15 cellular contexts compared by ENCODE assay signal in genomic region chr5:32627219-32627880, GRCh38. TPM values are rescaled to one million over a fixed set of nuclear protein-coding genes. Genes with fewer than 3 reads are reported as not detected.
DNase-seq lines count a peak whose midpoint lies in the region; ATAC-seq, FAIRE-seq and TF ChIP-seq lines count a peak whose summit lies in the region.
"Had no signal": no experiment of that assay in that cellular context is flagged by ENCODE, and none has a peak within 500 bp of the region (broad histone marks: within the 10 kb centered on the region; RNA-seq: fewer than 3 reads in every experiment).

No MANE protein-coding gene starts in this region.

- H2BK20ac ChIP-seq in IMR-90 (ENCODE audit: low read depth, low read length), result peak overlapping the region; percentile 33

- peak overlapping the region; percentile 9; the same call in 1 of the 2 replicates for H4K5ac ChIP-seq in IMR-90 (ENCODE audit: low read depth, low read length)

- H3K9me3 Mint-ChIP-seq in astrocyte (ENCODE audit: unreplicated experiment), result peaks cover 2% of the 10 kb centered on the region
- H3K9me3 Mint-ChIP-seq: GM23338 had no signal

- H2BK5ac ChIP-seq in IMR-90 (ENCODE audit: low read depth, low read length, poor library complexity, severe bottlenecking), result peak overlapping the region; percentile 27

- dilution Hi-C loops in IMR-90 (cut with HindIII; ENCODE audit: low sequenced_read_pairs, unreplicated experiment), result no loop called here

- peak overlapping the region; percentile 63 for H2BK120ac ChIP-seq in IMR-90 (ENCODE audit: low read depth, low read length)

- TF ChIP-seq RAD21 in IMR-90 (IDR thresholded peaks at IDR 0.05; ENCODE audit: low read length), result no peak

- H3K4me1 ChIP-seq in IMR-90 (ENCODE audit: control insufficient read depth, insufficient read depth, low read length), result peaks cover 20% of the 10 kb centered on the region
- peaks cover 6% of the 10 kb centered on the region for H3K4me1 ChIP-seq in astrocyte (ENCODE audit: insufficient read depth, low read length)
- H3K4me1 ChIP-seq in tibial artery, result peaks cover 0 to 47% (median 18%) of the 10 kb centered on the region in 4 donors
- H3K4me1 ChIP-seq: Peyer's patch had no signal

- no peak overlapping the region; a peak in 1 of 4 replicates for H4K8ac ChIP-seq in IMR-90 (ENCODE audit: low read depth in 2 of 2, low read length in 2 of 2)

- H3K27ac Mint-ChIP-seq in astrocyte (ENCODE audit: unreplicated experiment), result no peak overlapping the region
- H3K27ac Mint-ChIP-seq: B cell, GM23338 had no signal

- peak overlapping the region; percentile 42 for H3K4ac ChIP-seq in IMR-90 (ENCODE audit: low read depth, low read length)

- no peak overlapping the region for H2AK9ac ChIP-seq in IMR-90 (replicated peaks; ENCODE audit: low read depth, low read length, poor library complexity)

- H3K27ac ChIP-seq in IMR-90 (ENCODE audit: insufficient read depth, low read length) (peak overlapping the region; percentile 55; the same call in 1 of the 2 replicates), astrocyte (ENCODE audit: low read depth, low read length) (no peak overlapping the region), tibial artery (peak overlapping the region; percentile 38 to 57)
- H3K27ac ChIP-seq: HL-60, Peyer's patch had no signal

- no peak overlapping the region for H3K9ac ChIP-seq in IMR-90 (ENCODE audit: low read depth, low read length)
- H3K9ac ChIP-seq in astrocyte (ENCODE audit: low read length), result no peak overlapping the region

- no peaks in the 10 kb centered on the region for H3K79me2 ChIP-seq in astrocyte (ENCODE audit: insufficient read depth, low read length)

- FAIRE-seq in astrocyte (lab: Jason Lieb, UNC), result no peak
- FAIRE-seq: G401.6 had no signal

- WGBS in IMR-90 (ENCODE audit: extremely low coverage in 2 of 2, insufficient read length in 1 of 2), 2 experiments, result 96% methylated on average over 2 of the region's 5 CpGs; no CpG with 5 or more reads in 1 of the 2 experiments

- H2AFZ ChIP-seq in IMR-90 (replicated peaks; ENCODE audit: low read length, poor library complexity), result peak overlapping the region; percentile 15
- no peak overlapping the region for H2AFZ ChIP-seq in astrocyte (ENCODE audit: low read depth, low read length)

- H3K14ac ChIP-seq in IMR-90 (replicated peaks; ENCODE audit: low read depth, low read length), result 0 out of 2 replicates have a peak overlapping the region, but pooled peaks have one; percentile 30

- no peak for TF ChIP-seq POLR2A in IMR-90 (IDR thresholded peaks at IDR 0.05; ENCODE audit: low read depth, low read length)

- H3K9me3 ChIP-seq in IMR-90 (ENCODE audit: control insufficient read depth, insufficient read depth, low read length), result no peaks in the 10 kb centered on the region
- no peaks in the 10 kb centered on the region for H3K9me3 ChIP-seq in astrocyte (ENCODE audit: insufficient read depth, low read depth, low read length)
- H3K9me3 ChIP-seq in tibial artery, result no peaks in the 10 kb centered on the region
- H3K9me3 ChIP-seq: Peyer's patch had no signal

- H3K36me3 Mint-ChIP-seq in astrocyte (ENCODE audit: low read depth, unreplicated experiment), result peaks cover 5% of the 10 kb centered on the region

- no TSS peak for BruUV-seq in IMR-90 (replicated peaks; lab: Mats Ljungman, UMichigan)

- 0 out of 2 replicates have a peak overlapping the region, but pooled peaks have one; percentile 24 for H2AK5ac ChIP-seq in IMR-90 (ENCODE audit: low read depth, low read length)

- H3K4me3 ChIP-seq in IMR-90 (ENCODE audit: insufficient read depth, low read depth, low read length) (no peak overlapping the region), astrocyte (ENCODE audit: insufficient read depth, low read depth, low read length) (no peak overlapping the region), fibroblast of the aortic adventitia (ENCODE audit: low read depth, low read length) (no peak overlapping the region), tibial artery (no peak overlapping the region)
- H3K4me3 ChIP-seq: GM23338, Peyer's patch had no signal

- no peak overlapping the region for H3K4me3 Mint-ChIP-seq in astrocyte (ENCODE audit: unreplicated experiment)
- H3K4me3 Mint-ChIP-seq: B cell, GM23338 had no signal

- peak overlapping the region; percentile 6; the same call in 2 of the 3 replicates for H2BK15ac ChIP-seq in IMR-90 (ENCODE audit: low read depth, low read length)

- peak overlapping the region; percentile 53 for H4K91ac ChIP-seq in IMR-90 (ENCODE audit: insufficient read depth, low read depth, low read length)

- H3K9me1 ChIP-seq in IMR-90 (ENCODE audit: insufficient read depth, low read length), result peaks cover 16% of the 10 kb centered on the region

- CTCF ChIA-PET in IMR-90 (lab: Yijun Ruan, JAX), result no interaction called here

- DNase-seq in IMR-90 (peak; percentile 59), astrocyte (ENCODE audit: low read depth) (no peak), fibroblast of the aortic adventitia (ENCODE audit: low read depth) (peak; percentile 17), tibial artery (no peak), DMS 273 treated with DMSO at 0.1 percent for 48 hours (lab: John Stamatoyannopoulos, UW) (no peak), NCI-H446 treated with DMSO at 0.1 percent for 48 hours (lab: John Stamatoyannopoulos, UW) (no peak)
- no peak for DNase-seq in activated CD4-positive, CD25-positive, alpha-beta regulatory T cell (lab: John Stamatoyannopoulos, UW)
- DNase-seq: DND-41, HCEC 1CT, NCI-H1105, Peyer's patch had no signal

- H3K27me3 ChIP-seq in IMR-90 (ENCODE audit: control insufficient read depth, insufficient read depth, low read length) (no peaks in the 10 kb centered on the region), astrocyte (ENCODE audit: insufficient read depth, low read length) (no peaks in the 10 kb centered on the region), tibial artery (no peaks in the 10 kb centered on the region)
- H3K27me3 ChIP-seq: Peyer's patch had no signal

- H3K23ac ChIP-seq in IMR-90 (ENCODE audit: low read depth, low read length), result no peak overlapping the region

- in situ Hi-C loops in IMR-90 (cut with MboI; ENCODE audit: low sequenced_read_pairs), result no loop called here

- intact Hi-C loops in IMR-90 (cut with micrococcal nuclease) (loop anchor here (10.0 kb wide), 1 partner anchor 797 kb away; no protein-coding TSS in a partner anchor), tibial artery (cut with DNase I; ENCODE audit: low total_unique reads) (no loop called here)

- peak overlapping the region; percentile 13; the same call in 1 of the 2 replicates for H3K18ac ChIP-seq in IMR-90 (ENCODE audit: low read depth, low read length)

- H3K56ac ChIP-seq in IMR-90 (ENCODE audit: extremely low read depth, insufficient read depth, low read length), result no peak overlapping the region

- no peaks in the 10 kb centered on the region for H3K79me1 ChIP-seq in IMR-90 (ENCODE audit: low read depth in 1 of 2, low read length in 2 of 2)

- peak; percentile 19 for ATAC-seq in IMR-90 (ENCODE audit: low read depth)
- ATAC-seq: GM23338 had no signal

- peaks cover 6% of the 10 kb centered on the region for H3K27me3 Mint-ChIP-seq in astrocyte (ENCODE audit: low read depth, unreplicated experiment)

- peaks cover 4% of the 10 kb centered on the region for H3K4me1 Mint-ChIP-seq in astrocyte (ENCODE audit: low read depth, unreplicated experiment)
- H3K4me1 Mint-ChIP-seq: B cell had no signal

- POLR2A ChIA-PET in IMR-90 (lab: Charles Lee; ENCODE audit: unreplicated experiment), result no interaction called here

- H4K20me1 ChIP-seq in IMR-90 (ENCODE audit: insufficient read depth, low read length), result no peaks in the 10 kb centered on the region; the same call in 1 of the 2 replicates
- H4K20me1 ChIP-seq in astrocyte (ENCODE audit: insufficient read depth, low read length), result no peaks in the 10 kb centered on the region

- TF ChIP-seq CTCF in IMR-90 (conservative IDR thresholded peaks at IDR 0.05; ENCODE audit: low read depth, low read length) (no peak), astrocyte (IDR thresholded peaks at IDR 0.05; ENCODE audit: insufficient read depth, low read depth, low read length) (no peak), fibroblast of the aortic adventitia (IDR thresholded peaks at IDR 0.05; ENCODE audit: insufficient read depth, low read length) (no peak), tibial artery (IDR thresholded peaks at IDR 0.05) (no peak)

- no peak overlapping the region for H3K4me2 ChIP-seq in IMR-90 (ENCODE audit: low read depth, low read length)
- peak overlapping the region; percentile 6 for H3K4me2 ChIP-seq in astrocyte (ENCODE audit: low read length)
- H3K4me2 ChIP-seq: GM23338 had no signal

- no peaks in the 10 kb centered on the region for H3K36me3 ChIP-seq in IMR-90 (ENCODE audit: control insufficient read depth, insufficient read depth, low read length)
- no peaks in the 10 kb centered on the region for H3K36me3 ChIP-seq in astrocyte (ENCODE audit: insufficient read depth, low read length)
- H3K36me3 ChIP-seq in tibial artery, result no peaks in the 10 kb centered on the region
- H3K36me3 ChIP-seq: Peyer's patch had no signal

TF ChIP-seq in IMR-90, 13 proteins besides CTCF, POLR2A, EP300 and RAD21:
- TF ChIP-seq MAFK (IDR thresholded peaks at IDR 0.05; ENCODE audit: low read depth, low read length) (0 out of 2 replicates have a peak, but pooled peaks have one; percentile 21), SMC3 (IDR thresholded peaks at IDR 0.05; ENCODE audit: low read depth, low read length) (no peak), CEBPB (IDR thresholded peaks at IDR 0.05; ENCODE audit: low read depth, low read length) (0 out of 2 replicates have a peak, but pooled peaks have one; percentile 28)

RNA-seq across cellular contexts. Expression of gene SUB1, which starts 42.0 kb away (rescaled TPM):
- total RNA-seq in IMR-90 (2012; rRNA removed) (19.5 and 90.5 TPM in 2 replicates), astrocyte (219 and 235 TPM in 2 replicates), fibroblast of the aortic adventitia (ENCODE audit: low replicate concordance) (313 and 807 TPM in 2 replicates)
- 117 and 155 TPM in 2 replicates for polyA plus RNA-seq in IMR-90 (2012; rRNA removed)
- 3.1 and 6.0 TPM in 2 replicates for polyA plus RNA-seq in IMR-90 (2012; cell fraction: cytosol; rRNA removed)
- polyA plus RNA-seq in IMR-90 (2012; cell fraction: nucleus; rRNA removed; ENCODE audit: low replicate concordance), result 4.2 and 27.6 TPM in 2 replicates

Comparison
In these comparisons a context has a peak if more than half of its experiments do, and no peak if none do; other contexts are left out.
1. DNase-seq: peak in IMR-90 (single experiment) and fibroblast of the aortic adventitia (single experiment); none in astrocyte (single experiment), tibial artery (0 of 2), activated CD4-positive, CD25-positive, alpha-beta regulatory T cell (0 of 4), DMS 273 treated with DMSO at 0.1 percent for 48 hours (single experiment) and NCI-H446 treated with DMSO at 0.1 percent for 48 hours (single experiment).